Comparison of ENCODE assay signal across 17 cellular contexts in genomic region chr3:148600902-148601765, GRCh38.
DNase-seq lines count a peak whose midpoint lies in the region; FAIRE-seq and TF ChIP-seq lines count a peak whose summit lies in the region.
"Had no signal": no experiment of that assay in that cellular context is flagged by ENCODE, and none has a peak within 500 bp of the region (broad histone marks: within the 10 kb centered on the region; RNA-seq: fewer than 3 reads in every experiment).

No MANE protein-coding gene starts in this region.

- TF ChIP-seq CTCF in Peyer's patch (IDR thresholded peaks at IDR 0.05) (no peak), progenitor cell of endocrine pancreas (IDR thresholded peaks at IDR 0.05; ENCODE audit: unreplicated experiment) (no peak)

- CTCF ChIA-PET in CD8-positive, alpha-beta memory T cell (lab: Charles Lee), result no interaction called here

- H3K4me1 ChIP-seq in HUES48 (ENCODE audit: control insufficient read depth, insufficient read depth, low read length) (no peaks in the 10 kb centered on the region), Peyer's patch (peaks cover 0 to 30% (median 0%) of the 10 kb centered on the region in 4 donors)
- no peaks in the 10 kb centered on the region for H3K4me1 ChIP-seq in CD8-positive, alpha-beta memory T cell (ENCODE audit: insufficient read depth, low read length)
- H3K4me1 ChIP-seq: BLaER1 had no signal

- FAIRE-seq in islet of Langerhans (lab: Jason Lieb, UNC) (peak; percentile 78), HTR-8/SVneo (lab: Jason Lieb, UNC) (no peak)

- H3K9ac ChIP-seq in HUES48 (ENCODE audit: low read depth, low read length), result no peak overlapping the region
- H3K9ac ChIP-seq: BLaER1 had no signal

- H3K9me3 ChIP-seq in HUES48 (ENCODE audit: control insufficient read depth, insufficient read depth, low read length) (no peaks in the 10 kb centered on the region), Peyer's patch (no peaks in the 10 kb centered on the region)
- no peaks in the 10 kb centered on the region for H3K9me3 ChIP-seq in CD8-positive, alpha-beta memory T cell (ENCODE audit: low read length)
- H3K9me3 ChIP-seq: BLaER1 had no signal

- H3K27me3 ChIP-seq in HUES48 (ENCODE audit: control insufficient read depth, insufficient read depth, low read length) (no peaks in the 10 kb centered on the region), Peyer's patch (no peaks in the 10 kb centered on the region)
- no peaks in the 10 kb centered on the region for H3K27me3 ChIP-seq in CD8-positive, alpha-beta memory T cell (ENCODE audit: insufficient read depth, low read length, poor library complexity, severe bottlenecking)
- H3K27me3 ChIP-seq: BLaER1 had no signal

- peak overlapping the region; percentile 82 for H3K27ac ChIP-seq in HUES48 (ENCODE audit: low read depth, low read length)
- peak overlapping the region in 2 of 4 donors; percentile 32 to 74 for H3K27ac ChIP-seq in Peyer's patch
- H3K27ac ChIP-seq in CD8-positive, alpha-beta memory T cell (ENCODE audit: low read depth, low read length), result no peak overlapping the region
- H3K27ac ChIP-seq: BLaER1 had no signal

- POLR2A ChIA-PET in CD8-positive, alpha-beta memory T cell (lab: Charles Lee), result no interaction called here

- H3K4me3 ChIP-seq in HUES48 (ENCODE audit: low read depth, low read length), result no peak overlapping the region
- no peak overlapping the region for H3K4me3 ChIP-seq in Peyer's patch
- no peak overlapping the region for H3K4me3 ChIP-seq in CD8-positive, alpha-beta memory T cell (ENCODE audit: low read length)
- H3K4me3 ChIP-seq: BLaER1 had no signal

- TF ChIP-seq POLR2A in Peyer's patch (IDR thresholded peaks at IDR 0.05), result no peak

- H3K9me3 Mint-ChIP-seq in progenitor cell of endocrine pancreas (ENCODE audit: low read depth), result no peaks in the 10 kb centered on the region
- peaks cover 0 to 6% (median 0%) of the 10 kb centered on the region in 5 donors for H3K9me3 Mint-ChIP-seq in CD8-positive, alpha-beta memory T cell

- peaks cover 54% of the 10 kb centered on the region for H3K4me1 Mint-ChIP-seq in progenitor cell of endocrine pancreas (ENCODE audit: low read depth)
- H3K4me1 Mint-ChIP-seq in CD8-positive, alpha-beta memory T cell, result no peaks in the 10 kb centered on the region
- H3K4me1 Mint-ChIP-seq: IgD-negative memory B cell, T-helper 17 cell had no signal

- peaks cover 2% of the 10 kb centered on the region for H3K36me3 Mint-ChIP-seq in progenitor cell of endocrine pancreas (ENCODE audit: insufficient read depth)
- H3K36me3 Mint-ChIP-seq in CD8-positive, alpha-beta memory T cell, result no peaks in the 10 kb centered on the region
- H3K36me3 Mint-ChIP-seq: IgD-negative memory B cell had no signal

- DNase-seq in Peyer's patch (peak in 2 of 3 donors; percentile 47 to 51), progenitor cell of endocrine pancreas (ENCODE audit: low spot score, unreplicated experiment) (no peak), GM19238 (ENCODE audit: insufficient read length, low spot score) (no peak), occipital lobe (lab: John Stamatoyannopoulos, UW) (no peak), HTR-8/SVneo (ENCODE audit: insufficient read length, low spot score) (no peak)
- no peak for DNase-seq in CD8-positive, alpha-beta memory T cell
- DNase-seq: activated CD4-positive, alpha-beta T cell treated with anti-CD3 and anti-CD28 coated beads for 1 hour; activated naive CD4-positive, alpha-beta T cell treated with anti-CD3 and anti-CD28 coated beads for 36 hours; effector memory CD8-positive, alpha-beta T cell; GOT3; midbrain; NCI-H524 treated with DMSO at 0.1 percent for 48 hours; T-helper 17 cell had no signal

- H3K27me3 Mint-ChIP-seq in progenitor cell of endocrine pancreas, result no peaks in the 10 kb centered on the region
- no peaks in the 10 kb centered on the region for H3K27me3 Mint-ChIP-seq in CD8-positive, alpha-beta memory T cell
- H3K27me3 Mint-ChIP-seq: effector memory CD8-positive, alpha-beta T cell; IgD-negative memory B cell; T-helper 17 cell had no signal

- H3K36me3 ChIP-seq in HUES48 (ENCODE audit: control insufficient read depth, insufficient read depth, low read length), result no peaks in the 10 kb centered on the region
- H3K36me3 ChIP-seq in Peyer's patch, result no peaks in the 10 kb centered on the region
- no peaks in the 10 kb centered on the region for H3K36me3 ChIP-seq in CD8-positive, alpha-beta memory T cell (ENCODE audit: insufficient read depth, low read length)
- H3K36me3 ChIP-seq: BLaER1 had no signal

- H3K4me3 Mint-ChIP-seq in progenitor cell of endocrine pancreas (ENCODE audit: low read depth), result no peak overlapping the region
- H3K4me3 Mint-ChIP-seq in CD8-positive, alpha-beta memory T cell, result no peak overlapping the region
- H3K4me3 Mint-ChIP-seq: activated naive CD4-positive, alpha-beta T cell treated with anti-CD3 and anti-CD28 coated beads for 36 hours; effector memory CD8-positive, alpha-beta T cell; IgD-negative memory B cell; T-helper 17 cell had no signal

- H3K27ac Mint-ChIP-seq in progenitor cell of endocrine pancreas, result peak overlapping the region; percentile 96
- H3K27ac Mint-ChIP-seq in CD8-positive, alpha-beta memory T cell, result no peak overlapping the region
- H3K27ac Mint-ChIP-seq: activated naive CD4-positive, alpha-beta T cell treated with anti-CD3 and anti-CD28 coated beads for 36 hours; effector memory CD8-positive, alpha-beta T cell; IgD-negative memory B cell; T-helper 17 cell had no signal

Comparison
In these comparisons a context has a peak if more than half of its experiments do, and no peak if none do; other contexts are left out.
1. DNase-seq: peak in Peyer's patch (2 of 3); none in progenitor cell of endocrine pancreas (single experiment), GM19238 (single experiment), occipital lobe (single experiment), HTR-8/SVneo (single experiment) and CD8-positive, alpha-beta memory T cell (0 of 5).